In genomic region chr18:5238371-5238758, GRCh38 we compare ENCODE assay signal across 8 cellular contexts. TPM values are rescaled to one million over a fixed set of nuclear protein-coding genes. Genes with fewer than 3 reads are reported as not detected.
DNase-seq lines count a peak whose midpoint lies in the region; ATAC-seq lines count a peak whose summit lies in the region.

No MANE protein-coding gene starts in this region.

- H3K27me3 Mint-ChIP-seq in activated CD4-positive, alpha-beta T cell treated with anti-CD3 and anti-CD28 coated beads, Interleukin-2, amount 10 ng/mL, durations not matched to agents 7 days and 5 days: no peaks in the 10 kb centered on the region

- CTCF ChIA-PET in activated CD4-positive, alpha-beta T cell treated with anti-CD3 and anti-CD28 coated beads, Interleukin-2, amount 10 ng/mL, durations not matched to agents 7 days and 5 days (lab: Charles Lee): interaction anchor here (1.2 to 2.0 kb wide), 3 partner anchors 11 to 64 kb away, joined by 3 to 19 read pairs (median 4); partner anchors contain the start of gene ZBTB14

- peak overlapping the region; percentile 91 for H3K4me3 Mint-ChIP-seq in activated CD4-positive, alpha-beta T cell treated with anti-CD3 and anti-CD28 coated beads, Interleukin-2, amount 10 ng/mL, durations not matched to agents 7 days and 5 days

- no peaks in the 10 kb centered on the region for H3K9me3 Mint-ChIP-seq in activated CD4-positive, alpha-beta T cell treated with anti-CD3 and anti-CD28 coated beads, Interleukin-2, amount 10 ng/mL, durations not matched to agents 7 days and 5 days

- H3K27ac Mint-ChIP-seq in activated CD4-positive, alpha-beta T cell treated with anti-CD3 and anti-CD28 coated beads, Interleukin-2, amount 10 ng/mL, durations not matched to agents 7 days and 5 days: peak overlapping the region; percentile 97

- H3K36me3 Mint-ChIP-seq in activated CD4-positive, alpha-beta T cell treated with anti-CD3 and anti-CD28 coated beads, Interleukin-2, amount 10 ng/mL, durations not matched to agents 7 days and 5 days (ENCODE audit: low read depth): peaks cover 36% of the 10 kb centered on the region

- DNase-seq in COR-L47 (lab: John Stamatoyannopoulos, UW) (peak; percentile 41), HPDE6-E6E7 (ENCODE audit: extremely low spot score) (peak; percentile 9), mesenteric fat pad (ENCODE audit: low spot score) (peak; percentile 90), DMS114 treated with DMSO at 0.1 percent for 48 hours (lab: John Stamatoyannopoulos, UW; ENCODE audit: unreplicated experiment) (no peak)
- DNase-seq in activated CD4-positive, alpha-beta T cell treated with anti-CD3 and anti-CD28 coated beads, Interleukin-2, amount 10 ng/mL, durations not matched to agents 7 days and 5 days: peak; percentile 28
- peak; percentile 43 for DNase-seq in effector CD8-positive, alpha-beta T cell (lab: John Stamatoyannopoulos, UW)
- peak; percentile 59 for DNase-seq in stimulated activated CD8-positive, alpha-beta memory T cell treated with anti-CD3 and anti-CD28 coated beads, Interleukin-4, amount 100 ng/mL, for 48 hours

- peak; percentile 4 for ATAC-seq in GM19468 (IDR thresholded peaks at IDR 0.05; ENCODE audit: extremely low read depth, unreplicated experiment)

- H3K4me1 Mint-ChIP-seq in activated CD4-positive, alpha-beta T cell treated with anti-CD3 and anti-CD28 coated beads, Interleukin-2, amount 10 ng/mL, durations not matched to agents 7 days and 5 days: peaks cover 41% of the 10 kb centered on the region

- POLR2A ChIA-PET in activated CD4-positive, alpha-beta T cell treated with anti-CD3 and anti-CD28 coated beads, Interleukin-2, amount 10 ng/mL, durations not matched to agents 7 days and 5 days (lab: Charles Lee): interaction anchor here (0.7 to 1.1 kb wide), 2 partner anchors 58 to 1740 kb away, joined by 3 read pairs; no protein-coding TSS in a partner anchor

RNA-seq across cellular contexts. Expression of gene AKAIN1, which starts 41.3 kb away (rescaled TPM):
- not detected for total RNA-seq in activated CD4-positive, alpha-beta T cell treated with anti-CD3 and anti-CD28 coated beads, Interleukin-2, amount 10 ng/mL, durations not matched to agents 7 days and 5 days
- total RNA-seq in mesenteric fat pad: not detected

RNA-seq across cellular contexts. Expression of gene ZBTB14, which starts 57.2 kb away (rescaled TPM):
- total RNA-seq in activated CD4-positive, alpha-beta T cell treated with anti-CD3 and anti-CD28 coated beads, Interleukin-2, amount 10 ng/mL, durations not matched to agents 7 days and 5 days: 10 to 100 TPM; 26.6 to 27.4 TPM
- 9.2 TPM for total RNA-seq in mesenteric fat pad
